Comparison of ENCODE assay signal across 26 cellular contexts in the genomic region with DNA sequence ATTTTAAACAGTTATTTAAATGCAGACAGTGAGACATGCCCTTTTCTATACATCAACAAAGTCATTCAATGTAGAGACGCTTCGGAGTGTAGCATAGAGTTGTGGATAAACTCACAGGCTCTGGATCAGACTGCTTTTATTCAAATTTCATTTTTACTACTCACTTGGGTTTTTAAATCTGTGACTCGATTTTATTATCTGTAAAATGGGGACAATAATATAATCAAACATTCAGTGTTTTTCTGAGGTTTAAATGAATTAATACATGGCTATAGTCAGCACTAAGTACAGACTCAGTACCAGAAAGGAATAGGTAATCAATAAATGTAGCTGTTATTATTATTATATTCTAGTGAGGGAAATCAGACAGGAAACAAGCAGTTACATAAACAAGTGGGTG.
"Had no signal": no experiment of that assay in that cellular context is flagged by ENCODE, and none has a peak within 500 bp of the region (broad histone marks: within the 10 kb centered on the region; RNA-seq: fewer than 3 reads in every experiment).

No MANE protein-coding gene starts in this region.

- H3K27ac ChIP-seq: stomach, suprapubic skin, testis, thoracic aorta, thyroid gland, tibial artery, tibial nerve, upper lobe of left lung, upper lobe of right lung, uterus, vagina had no signal

- H3K36me3 ChIP-seq: stomach, suprapubic skin, thoracic aorta, thyroid gland, tibial artery, tibial nerve, upper lobe of left lung, upper lobe of right lung, uterus, vagina had no signal

- ATAC-seq: stimulated activated effector memory CD8-positive, alpha-beta T cell treated with anti-CD3 and anti-CD28 coated beads, Interleukin-12 subunit alpha, Interleukin-12 subunit beta, amount 100 ng/mL, for 72 hours; stimulated activated memory B cell treated with anti-CD40 and anti-IgM and Interleukin-4, amounts not matched to agents 10 μg/mL and 1 μg/mL and 100 μg/mL, for 72 hours; stimulated activated naive B cell treated with anti-CD40 and anti-IgM and Interleukin-4, amounts not matched to agents 10 μg/mL and 1 μg/mL and 100 μg/mL, for 72 hours; stimulated activated naive CD8-positive, alpha-beta T cell treated with anti-CD3 and anti-CD28 coated beads, Interleukin-15, amount 100 ng/mL, for 72 hours; stimulated activated naive CD8-positive, alpha-beta T cell treated with anti-CD3 and anti-CD28 coated beads, Interleukin-15, Interleukin-2, amounts not matched to agents 100 U/mL and 50 U/mL, for 24 hours; upper lobe of right lung had no signal

- H3K9me3 ChIP-seq: stomach, suprapubic skin, testis, thoracic aorta, thyroid gland, tibial artery, tibial nerve, upper lobe of left lung, upper lobe of right lung, uterus, vagina had no signal

- H3K4me1 ChIP-seq: stomach, suprapubic skin, testis, thyroid gland, tibial artery, upper lobe of left lung, upper lobe of right lung, uterus, vagina had no signal

- FAIRE-seq: urothelium cell line had no signal

- H3K27me3 ChIP-seq: stomach, suprapubic skin, testis, thyroid gland, tibial artery, tibial nerve, upper lobe of left lung, upper lobe of right lung, uterus, vagina had no signal

- H3K4me3 ChIP-seq: stomach, suprapubic skin, testis, thoracic aorta, thyroid gland, tibial artery, tibial nerve, upper lobe of left lung, upper lobe of right lung, uterus, vagina had no signal

- DNase-seq: stimulated activated CD4-positive, alpha-beta T cell treated with anti-CD3 and anti-CD28 coated beads, Interleukin-2, amount 100 ng/mL, for 48 hours; stimulated activated CD4-positive, alpha-beta T cell treated with anti-CD3 and anti-CD28 coated beads, Interleukin-4, amount 100 ng/mL, for 1 hour; stimulated activated CD4-positive, alpha-beta T cell treated with anti-CD3 and anti-CD28 coated beads, Interleukin-4, amount 100 ng/mL, for 24 hours; stimulated activated CD4-positive, alpha-beta T cell treated with anti-CD3 and anti-CD28 coated beads, Interleukin-4, amount 100 ng/mL, for 4 hours; stimulated activated CD8-positive, alpha-beta memory T cell treated with anti-CD3 and anti-CD28 coated beads, Interleukin-4, amount 100 ng/mL, for 48 hours; stimulated activated naive B cell treated with anti-CD40 and anti-IgM and Interleukin-4, amounts not matched to agents 10 μg/mL and 1 μg/mL and 100 μg/mL, for 72 hours; stimulated activated naive CD4-positive, alpha-beta T cell; stimulated activated naive CD4-positive, alpha-beta T cell treated with Interleukin-2 at 50 U/mL for 16 hours; stimulated activated naive CD8-positive, alpha-beta T cell treated with anti-CD3 and anti-CD28 coated beads, Interleukin-15, amount 100 ng/mL, for 72 hours; stimulated activated naive CD8-positive, alpha-beta T cell treated with anti-CD3 and anti-CD28 coated beads, Interleukin-15, Interleukin-2, amounts not matched to agents 100 U/mL and 50 U/mL, for 24 hours; stomach; substantia nigra; testis; thyroid gland; tibial artery; trophoblast cell; upper lobe of left lung; upper lobe of right lung; uterus had no signal
